1 cellular context compared by ENCODE assay signal in the genomic region with DNA sequence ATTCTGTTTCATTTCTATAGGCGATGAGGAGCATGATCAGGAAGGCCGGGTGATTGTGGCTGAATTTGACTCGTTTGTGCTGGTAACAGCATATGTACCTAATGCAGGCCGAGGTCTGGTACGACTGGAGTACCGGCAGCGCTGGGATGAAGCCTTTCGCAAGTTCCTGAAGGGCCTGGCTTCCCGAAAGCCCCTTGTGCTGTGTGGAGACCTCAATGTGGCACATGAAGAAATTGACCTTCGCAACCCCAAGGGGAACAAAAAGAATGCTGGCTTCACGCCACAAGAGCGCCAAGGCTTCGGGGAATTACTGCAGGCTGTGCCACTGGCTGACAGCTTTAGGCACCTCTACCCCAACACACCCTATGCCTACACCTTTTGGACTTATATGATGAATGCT.
TF ChIP-seq lines count a peak whose summit lies in the region.

No MANE protein-coding gene starts in this region.

TF ChIP-seq in HCT116, 20 proteins besides CTCF, POLR2A, EP300 and RAD21 (continued from another document):
- TF ChIP-seq, protein P1, sequence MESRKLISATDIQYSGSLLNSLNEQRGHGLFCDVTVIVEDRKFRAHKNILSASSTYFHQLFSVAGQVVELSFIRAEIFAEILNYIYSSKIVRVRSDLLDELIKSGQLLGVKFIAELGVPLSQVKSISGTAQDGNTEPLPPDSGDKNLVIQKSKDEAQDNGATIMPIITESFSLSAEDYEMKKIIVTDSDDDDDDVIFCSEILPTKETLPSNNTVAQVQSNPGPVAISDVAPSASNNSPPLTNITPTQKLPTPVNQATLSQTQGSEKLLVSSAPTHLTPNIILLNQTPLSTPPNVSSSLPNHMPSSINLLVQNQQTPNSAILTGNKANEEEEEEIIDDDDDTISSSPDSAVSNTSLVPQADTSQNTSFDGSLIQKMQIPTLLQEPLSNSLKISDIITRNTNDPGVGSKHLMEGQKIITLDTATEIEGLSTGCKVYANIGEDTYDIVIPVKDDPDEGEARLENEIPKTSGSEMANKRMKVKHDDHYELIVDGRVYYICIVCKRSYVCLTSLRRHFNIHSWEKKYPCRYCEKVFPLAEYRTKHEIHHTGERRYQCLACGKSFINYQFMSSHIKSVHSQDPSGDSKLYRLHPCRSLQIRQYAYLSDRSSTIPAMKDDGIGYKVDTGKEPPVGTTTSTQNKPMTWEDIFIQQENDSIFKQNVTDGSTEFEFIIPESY (IDR thresholded peaks at IDR 0.05; ENCODE audit: extremely low read depth, insufficient replicate concordance, low read length): no peak
- TF ChIP-seq CBX3 (IDR thresholded peaks at IDR 0.05; ENCODE audit: low read depth) (no peak), FOSL1 (IDR thresholded peaks at IDR 0.05; ENCODE audit: low read depth) (no peak), POLR2AphosphoS5 (IDR thresholded peaks at IDR 0.05; ENCODE audit: low read depth, low read length) (no peak), EZH2 (IDR thresholded peaks at IDR 0.05) (no peak), EZH2phosphoT487 (IDR thresholded peaks at IDR 0.05; ENCODE audit: borderline replicate concordance) (no peak), TCF7L2 (IDR thresholded peaks at IDR 0.05; ENCODE audit: borderline replicate concordance, extremely low read depth, insufficient read depth, insufficient read length) (no peak)
- TF ChIP-seq, protein P2, sequence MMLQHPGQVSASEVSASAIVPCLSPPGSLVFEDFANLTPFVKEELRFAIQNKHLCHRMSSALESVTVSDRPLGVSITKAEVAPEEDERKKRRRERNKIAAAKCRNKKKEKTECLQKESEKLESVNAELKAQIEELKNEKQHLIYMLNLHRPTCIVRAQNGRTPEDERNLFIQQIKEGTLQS (IDR thresholded peaks at IDR 0.05): no peak
